In the genomic region with DNA sequence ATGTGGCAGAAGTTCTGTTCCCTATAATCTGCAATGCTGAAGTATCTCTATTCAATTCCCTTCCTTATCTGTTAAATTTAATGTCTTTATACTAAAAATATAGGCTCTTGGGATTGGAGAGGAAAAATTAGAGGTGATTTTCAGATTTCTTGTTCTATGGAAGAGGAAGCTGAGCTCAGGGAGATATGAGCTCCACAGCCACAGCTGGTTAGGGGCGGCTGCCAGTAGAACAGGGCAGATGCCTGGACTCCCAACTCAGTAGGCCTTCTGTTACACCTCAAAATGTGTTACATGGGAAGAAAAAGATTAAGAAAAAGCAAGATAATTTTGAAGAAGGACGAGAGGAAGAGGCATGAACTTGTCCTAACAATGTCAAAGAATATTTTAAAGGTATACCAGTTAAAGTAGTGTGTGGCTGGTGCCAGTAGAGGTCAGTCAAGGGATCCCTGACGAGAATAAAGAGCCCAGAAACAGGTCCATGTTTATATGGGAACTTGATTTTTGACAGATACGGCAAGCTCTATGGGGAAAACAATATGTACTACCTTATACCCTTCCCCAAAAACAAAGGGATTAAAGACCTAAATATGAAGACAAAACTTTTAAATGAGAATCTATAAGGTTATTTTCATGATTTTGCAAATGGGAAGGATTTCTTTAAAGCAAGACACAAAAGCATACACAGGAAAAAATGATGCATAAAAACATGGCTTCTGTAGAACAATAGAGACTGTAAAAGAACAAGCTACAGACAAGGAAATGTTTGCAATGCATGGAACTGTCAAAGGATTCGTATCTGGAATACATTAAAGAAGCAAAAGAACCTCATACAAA, we compare ENCODE assay signal across 8 cellular contexts. TPM values are rescaled to one million over a fixed set of nuclear protein-coding genes. Genes with fewer than 3 reads are reported as not detected.
DNase-seq lines count a peak whose midpoint lies in the region; ATAC-seq and TF ChIP-seq lines count a peak whose summit lies in the region.

No MANE protein-coding gene starts in this region.

- H3K27me3 ChIP-seq in sigmoid colon, result no peaks in the 10 kb centered on the region

- H3K4me1 ChIP-seq in sigmoid colon, result no peaks in the 10 kb centered on the region

- TF ChIP-seq POLR2A in sigmoid colon (IDR thresholded peaks at IDR 0.05), result no peak

- H3K27ac ChIP-seq in RWPE1, result no peak overlapping the region
- no peak overlapping the region for H3K27ac ChIP-seq in sigmoid colon

- H3K9me3 Mint-ChIP-seq in stimulated activated naive CD8-positive, alpha-beta T cell treated with anti-CD3 and anti-CD28 coated beads, Interleukin-15, Interleukin-2, amounts not matched to agents 100 ng/mL and 50 ng/mL, for 24 hours, result no peaks in the 10 kb centered on the region

- intact Hi-C loops in sciatic nerve (cut with DNase I) (no loop called here), sigmoid colon (cut with DNase I) (no loop called here)

- H3K4me3 Mint-ChIP-seq in stimulated activated naive CD8-positive, alpha-beta T cell treated with anti-CD3 and anti-CD28 coated beads, Interleukin-15, Interleukin-2, amounts not matched to agents 100 ng/mL and 50 ng/mL, for 24 hours, result no peak overlapping the region

- peak overlapping the region; percentile 69 for H3K27ac Mint-ChIP-seq in stimulated activated naive CD8-positive, alpha-beta T cell treated with anti-CD3 and anti-CD28 coated beads, Interleukin-15, Interleukin-2, amounts not matched to agents 100 ng/mL and 50 ng/mL, for 24 hours

- WGBS in sigmoid colon, 2 donors, result 43 to 62% methylated on average over 5 of the region's 5 CpGs

- H3K36me3 ChIP-seq in sigmoid colon, result peaks cover 0 to 22% (median 5%) of the 10 kb centered on the region in 4 donors

- H3K9me3 ChIP-seq in sigmoid colon, result no peaks in the 10 kb centered on the region

- no peaks in the 10 kb centered on the region for H3K27me3 Mint-ChIP-seq in stimulated activated naive CD8-positive, alpha-beta T cell treated with anti-CD3 and anti-CD28 coated beads, Interleukin-15, Interleukin-2, amounts not matched to agents 100 ng/mL and 50 ng/mL, for 24 hours

- H3K36me3 Mint-ChIP-seq in stimulated activated naive CD8-positive, alpha-beta T cell treated with anti-CD3 and anti-CD28 coated beads, Interleukin-15, Interleukin-2, amounts not matched to agents 100 ng/mL and 50 ng/mL, for 24 hours (ENCODE audit: low read depth), result peaks cover 19% of the 10 kb centered on the region

- CTCF ChIA-PET in RWPE1 (lab: Yijun Ruan, JAX), result interaction anchor here (0.5 to 0.7 kb wide), 4 partner anchors 13 to 393 kb away, joined by 3 to 6 read pairs (median 4); no protein-coding TSS in a partner anchor

- ATAC-seq in stimulated activated naive CD8-positive, alpha-beta T cell treated with anti-CD3 and anti-CD28 coated beads, Interleukin-15, Interleukin-2, amounts not matched to agents 100 U/mL and 50 U/mL, for 24 hours, result no peak
- ATAC-seq in HG03175 (IDR thresholded peaks at IDR 0.05; ENCODE audit: unreplicated experiment) (peak; percentile 68), sciatic nerve (peak; percentile 53), HG03095 (IDR thresholded peaks at IDR 0.05; ENCODE audit: unreplicated experiment) (no peak)

- no peak for DNase-seq in stimulated activated naive CD8-positive, alpha-beta T cell treated with anti-CD3 and anti-CD28 coated beads, Interleukin-15, Interleukin-2, amounts not matched to agents 100 U/mL and 50 U/mL, for 24 hours
- DNase-seq in RWPE1 (ENCODE audit: low spot score) (peak; percentile 36), fibroblast of mammary gland (ENCODE audit: low read depth) (peak; percentile 51), sciatic nerve (ENCODE audit: low spot score) (no peak), sigmoid colon (no peak)

- no peak for TF ChIP-seq EP300 in sigmoid colon (IDR thresholded peaks at IDR 0.05)

- peaks cover 11% of the 10 kb centered on the region for H3K4me1 Mint-ChIP-seq in stimulated activated naive CD8-positive, alpha-beta T cell treated with anti-CD3 and anti-CD28 coated beads, Interleukin-15, Interleukin-2, amounts not matched to agents 100 ng/mL and 50 ng/mL, for 24 hours (ENCODE audit: low read depth)

- POLR2A ChIA-PET in RWPE1 (lab: Yijun Ruan, JAX; ENCODE audit: low non-redundant PET), result no interaction called here

- TF ChIP-seq CTCF in RWPE1 (conservative IDR thresholded peaks at IDR 0.05; ENCODE audit: low read depth) (peak; percentile 71), fibroblast of mammary gland (conservative IDR thresholded peaks at IDR 0.05; ENCODE audit: control insufficient read depth, insufficient read depth, low read depth, low read length) (peak; percentile 79), sigmoid colon (IDR thresholded peaks at IDR 0.05) (peak in 2 of 4 experiments; percentile 12 to 35)

- no peak overlapping the region for H3K4me3 ChIP-seq in fibroblast of mammary gland (ENCODE audit: control insufficient read depth, low read depth, low read length)
- no peak overlapping the region for H3K4me3 ChIP-seq in sigmoid colon

RNA-seq across cellular contexts. Expression of a gene that starts 28.7 kb away (rescaled TPM):
- total RNA-seq in sciatic nerve (48.3 TPM), sigmoid colon (10 to 100 TPM; 40.6 to 47.1 (median 43.2) TPM)
- polyA plus RNA-seq in sigmoid colon, result 10 to 100 TPM; 26.4 to 33.1 (median 27.8) TPM

RNA-seq across cellular contexts. Expression of a gene that starts 42.6 kb away (rescaled TPM):
- 20.3 TPM for total RNA-seq in sciatic nerve
- total RNA-seq in sigmoid colon, result 10 to 100 TPM in 3 of 4 donors, 1 to 10 TPM in 1; 8.6 to 26.0 (median 20.3) TPM
- 10 to 100 TPM; 13.2 to 20.8 (median 14.3) TPM for polyA plus RNA-seq in sigmoid colon

RNA-seq across cellular contexts. Expression of a gene that starts 42.8 kb away (rescaled TPM):
- total RNA-seq in sciatic nerve (16.3 TPM), sigmoid colon (10 to 100 TPM; 15.8 to 25.8 (median 20.0) TPM)
- polyA plus RNA-seq in sigmoid colon, result 10 to 100 TPM; 11.7 to 14.4 (median 13.6) TPM

Comparison
In these comparisons a context has a peak if more than half of its experiments do, and no peak if none do; other contexts are left out.
1. ATAC-seq: peak in HG03175 (single experiment) and sciatic nerve (single experiment); none in stimulated activated naive CD8-positive, alpha-beta T cell treated with anti-CD3 and anti-CD28 coated beads, Interleukin-15, Interleukin-2, amounts not matched to agents 100 U/mL and 50 U/mL, for 24 hours (single experiment) and HG03095 (single experiment).
2. DNase-seq: peak in RWPE1 (single experiment) and fibroblast of mammary gland (single experiment); none in stimulated activated naive CD8-positive, alpha-beta T cell treated with anti-CD3 and anti-CD28 coated beads, Interleukin-15, Interleukin-2, amounts not matched to agents 100 U/mL and 50 U/mL, for 24 hours (single experiment), sciatic nerve (single experiment) and sigmoid colon (single experiment).